Comparison of ENCODE assay signal across 8 cellular contexts in genomic region chr15:22949074-22949547, GRCh38. TPM values are rescaled to one million over a fixed set of nuclear protein-coding genes. Genes with fewer than 3 reads are reported as not detected.
A peak's percentile ranks its signal among the peaks of the same experiment; 100 is the strongest.
DNase-seq lines count a peak whose midpoint lies in the region; ATAC-seq and TF ChIP-seq lines count a peak whose summit lies in the region.

No MANE protein-coding gene starts in this region.

- H3K4me3 ChIP-seq in breast epithelium: peak overlapping the region; percentile 13 to 59 (median 18)

- peaks cover 3% of the 10 kb centered on the region for H3K36me3 Mint-ChIP-seq in type B pancreatic cell

- no peaks in the 10 kb centered on the region for H3K9me3 Mint-ChIP-seq in type B pancreatic cell

- H3K4me1 Mint-ChIP-seq in type B pancreatic cell (ENCODE audit: unreplicated experiment): peaks cover 33% of the 10 kb centered on the region

- no peaks in the 10 kb centered on the region for H3K36me3 ChIP-seq in breast epithelium

- H3K27me3 ChIP-seq in breast epithelium: no peaks in the 10 kb centered on the region

- intact Hi-C loops in breast epithelium (cut with DNase I; ENCODE audit: low total_unique reads): no loop called here

- H3K27me3 Mint-ChIP-seq in type B pancreatic cell: no peaks in the 10 kb centered on the region

- H3K4me3 Mint-ChIP-seq in type B pancreatic cell: peak overlapping the region; percentile 69

- peak overlapping the region; percentile 88 for H3K27ac Mint-ChIP-seq in type B pancreatic cell

- in situ Hi-C loops in KBM-7 (cut with MboI; ENCODE audit: low pct_unique_long_range_greater_than_20kb, low sequenced_read_pairs): no loop called here

- peaks cover 0 to 3% of the 10 kb centered on the region in 2 donors for H3K4me1 ChIP-seq in breast epithelium

- TF ChIP-seq CTCF in breast epithelium (IDR thresholded peaks at IDR 0.05): no peak
- no peak for TF ChIP-seq CTCF in type B pancreatic cell (conservative IDR thresholded peaks at IDR 0.05)

- no peak for TF ChIP-seq POLR2A in breast epithelium (IDR thresholded peaks at IDR 0.05)

- peak overlapping the region; percentile 67 to 81 for H3K27ac ChIP-seq in breast epithelium

- DNase-seq in CMK (ENCODE audit: low read depth) (peak; percentile 48), KBM-7 (peak; percentile 79), breast epithelium (ENCODE audit: low spot score in 2 of 2) (peak in 1 of 2 donors; percentile 71), left kidney (ENCODE audit: low read depth, low spot score) (peak; percentile 83), type B pancreatic cell (ENCODE audit: extremely low spot score, unreplicated experiment) (no peak), NCI-H226 (no peak)

- ATAC-seq in GM19455 (IDR thresholded peaks at IDR 0.05; ENCODE audit: unreplicated experiment) (peak; percentile 62), GM21717 (IDR thresholded peaks at IDR 0.05; ENCODE audit: unreplicated experiment) (no peak)

- H3K9me3 ChIP-seq in breast epithelium: no peaks in the 10 kb centered on the region

RNA-seq across cellular contexts. Expression of gene CYFIP1, which starts 31.1 kb away (rescaled TPM):
- 100 to 1,000 TPM in 2 of 3 donors, 10 to 100 TPM in 1; 97.9 to 128 (median 124) TPM for total RNA-seq in breast epithelium
- total RNA-seq in type B pancreatic cell (ENCODE audit: low replicate concordance): 108 and 118 TPM in 2 replicates

Comparison
In these comparisons a context has a peak if more than half of its experiments do, and no peak if none do; other contexts are left out.
1. DNase-seq: peak in CMK (single experiment), KBM-7 (single experiment) and left kidney (single experiment); none in type B pancreatic cell (single experiment) and NCI-H226 (single experiment).